1 cellular context compared by ENCODE assay signal in genomic region chr12:111685322-111685810, GRCh38.
TF ChIP-seq lines count a peak whose summit lies in the region.

No MANE protein-coding gene starts in this region.

TF ChIP-seq in GM23338, 12 proteins besides CTCF, POLR2A, EP300 and RAD21:
- TF ChIP-seq REST (IDR thresholded peaks at IDR 0.05; ENCODE audit: unreplicated experiment), result no peak
- no peak for TF ChIP-seq ETS1 (IDR thresholded peaks at IDR 0.05)
- no peak for TF ChIP-seq NANOG (IDR thresholded peaks at IDR 0.05; ENCODE audit: borderline replicate concordance)
- no peak for TF ChIP-seq ZNF331 (CRISPR knock-in tag; IDR thresholded peaks at IDR 0.05; ENCODE audit: low read depth)
- TF ChIP-seq CREB1 (CRISPR knock-in tag; IDR thresholded peaks at IDR 0.05; ENCODE audit: low read depth), result no peak
- no peak for TF ChIP-seq JUNB (IDR thresholded peaks at IDR 0.05; ENCODE audit: unreplicated experiment)
- TF ChIP-seq ZNF462 (CRISPR knock-in tag; IDR thresholded peaks at IDR 0.05), result no peak
- TF ChIP-seq EZH2phosphoT487 (IDR thresholded peaks at IDR 0.05; ENCODE audit: unreplicated experiment), result no peak
- no peak for TF ChIP-seq STAT1 (IDR thresholded peaks at IDR 0.05; ENCODE audit: unreplicated experiment)
- TF ChIP-seq EZH2 (IDR thresholded peaks at IDR 0.05; ENCODE audit: low read depth, unreplicated experiment), result no peak
- TF ChIP-seq POLR2AphosphoS5 (IDR thresholded peaks at IDR 0.05; ENCODE audit: low read depth), result no peak
- TF ChIP-seq ZNF114 (CRISPR knock-in tag; IDR thresholded peaks at IDR 0.05), result no peak
